ENCODE assay signal across 8 cellular contexts in genomic region chr2:205708231-205708631, GRCh38. TPM values are rescaled to one million over a fixed set of nuclear protein-coding genes. Genes with fewer than 3 reads are reported as not detected.
DNase-seq lines count a peak whose midpoint lies in the region; ATAC-seq and TF ChIP-seq lines count a peak whose summit lies in the region.

No MANE protein-coding gene starts in this region.

- peak overlapping the region; percentile 66 for H2AK9ac ChIP-seq in IMR-90 (replicated peaks; ENCODE audit: low read depth, low read length, poor library complexity)

- peak; percentile 90 for DNase-seq in IMR-90
- peak; percentile 89 for DNase-seq in choroid plexus epithelial cell (ENCODE audit: low read depth)
- DNase-seq in left lobe of liver (ENCODE audit: low spot score) = no peak
- DNase-seq in stomach = no peak
- no peak for DNase-seq in BE2C
- DNase-seq in stimulated activated CD4-positive, alpha-beta T cell treated with anti-CD3 and anti-CD28 coated beads, Interleukin-4, amount 100 ng/mL, for 1 hour = no peak

- H3K14ac ChIP-seq in IMR-90 (replicated peaks; ENCODE audit: low read depth, low read length) = peak overlapping the region; percentile 6

- in situ Hi-C loops in IMR-90 (cut with MboI; ENCODE audit: low sequenced_read_pairs) = no loop called here

- H4K91ac ChIP-seq in IMR-90 (ENCODE audit: insufficient read depth, low read depth, low read length) = peak overlapping the region; percentile 70; the same call in 1 of the 2 replicates

- H2AK5ac ChIP-seq in IMR-90 (ENCODE audit: low read depth, low read length) = peak overlapping the region; percentile 76; the same call in 1 of the 2 replicates

- dilution Hi-C loops in IMR-90 (cut with HindIII; ENCODE audit: low sequenced_read_pairs, unreplicated experiment) = no loop called here

- TF ChIP-seq CTCF in IMR-90 (conservative IDR thresholded peaks at IDR 0.05; ENCODE audit: low read depth, low read length) = no peak
- no peak for TF ChIP-seq CTCF in choroid plexus epithelial cell (conservative IDR thresholded peaks at IDR 0.05; ENCODE audit: low read depth, low read length)
- no peak for TF ChIP-seq CTCF in stomach (IDR thresholded peaks at IDR 0.05)
- no peak for TF ChIP-seq CTCF in BE2C (IDR thresholded peaks at IDR 0.05; ENCODE audit: low read depth, low read length)

- H3K9ac ChIP-seq in IMR-90 (ENCODE audit: low read depth, low read length) = no peak overlapping the region

- H3K9me3 ChIP-seq in IMR-90 (ENCODE audit: control insufficient read depth, insufficient read depth, low read length) (no peaks in the 10 kb centered on the region), stomach (no peaks in the 10 kb centered on the region), BE2C (no peaks in the 10 kb centered on the region)

- peak overlapping the region; percentile 91 for H2BK15ac ChIP-seq in IMR-90 (ENCODE audit: low read depth, low read length)

- no TSS peak for BruUV-seq in IMR-90 (replicated peaks; lab: Mats Ljungman, UMichigan)

- H4K5ac ChIP-seq in IMR-90 (ENCODE audit: low read depth, low read length) = peak overlapping the region; percentile 1; the same call in 1 of the 2 replicates

- TF ChIP-seq RAD21 in IMR-90 (IDR thresholded peaks at IDR 0.05; ENCODE audit: low read length) = no peak

- peak overlapping the region; percentile 1; the same call in 1 of the 2 replicates for H3K4me2 ChIP-seq in IMR-90 (ENCODE audit: low read depth, low read length)

- H3K27ac ChIP-seq in IMR-90 (ENCODE audit: insufficient read depth, low read length) = peak overlapping the region; percentile 89
- peak overlapping the region in 4 of 5 donors; percentile 78 to 87 (median 82) for H3K27ac ChIP-seq in stomach

- CTCF ChIA-PET in IMR-90 (lab: Yijun Ruan, JAX) = no interaction called here

- TF ChIP-seq EP300 in stomach (IDR thresholded peaks at IDR 0.05) = no peak

- intact Hi-C loops in IMR-90 (cut with micrococcal nuclease) = no loop called here
- intact Hi-C loops in stomach (cut with DNase I; ENCODE audit: low total_unique reads) = no loop called here

- H3K27me3 ChIP-seq in IMR-90 (ENCODE audit: control insufficient read depth, insufficient read depth, low read length) (no peaks in the 10 kb centered on the region), stomach (no peaks in the 10 kb centered on the region), BE2C (no peaks in the 10 kb centered on the region)

- peak overlapping the region in 1 of 2 experiments; percentile 92; a peak in 2 of 4 replicates for H4K8ac ChIP-seq in IMR-90 (ENCODE audit: low read depth in 2 of 2, low read length in 2 of 2)

- peak overlapping the region; percentile 96 for H3K4ac ChIP-seq in IMR-90 (ENCODE audit: low read depth, low read length)

- H2AFZ ChIP-seq in IMR-90 (replicated peaks; ENCODE audit: low read length, poor library complexity) = peak overlapping the region; percentile 50

- TF ChIP-seq POLR2A in IMR-90 (IDR thresholded peaks at IDR 0.05; ENCODE audit: low read depth, low read length) (no peak), stomach (IDR thresholded peaks at IDR 0.05) (no peak)

- H4K20me1 ChIP-seq in IMR-90 (ENCODE audit: insufficient read depth, low read length) = peaks cover 3% of the 10 kb centered on the region; the same call in 1 of the 2 replicates

- peak overlapping the region; percentile 98 for H2BK20ac ChIP-seq in IMR-90 (ENCODE audit: low read depth, low read length)

- peak overlapping the region; percentile 38; the same call in 1 of the 2 replicates for H3K18ac ChIP-seq in IMR-90 (ENCODE audit: low read depth, low read length)

- WGBS in IMR-90 (ENCODE audit: extremely low coverage in 2 of 2, insufficient read length in 1 of 2), 2 experiments = 67% methylated on average over 3 of the region's 11 CpGs; no CpG with 5 or more reads in 1 of the 2 experiments
- WGBS in stomach, 5 donors = 52 to 77% (median 71%) methylated on average over 11 of the region's 11 CpGs

- peak overlapping the region; percentile 32; the same call in 1 of the 2 replicates for H3K23ac ChIP-seq in IMR-90 (ENCODE audit: low read depth, low read length)

- H3K4me1 ChIP-seq in IMR-90 (ENCODE audit: control insufficient read depth, insufficient read depth, low read length) = peaks cover 40% of the 10 kb centered on the region
- H3K4me1 ChIP-seq in stomach = peaks cover 19 to 87% (median 51%) of the 10 kb centered on the region in 4 donors
- H3K4me1 ChIP-seq in BE2C = peaks cover 13% of the 10 kb centered on the region

- H3K56ac ChIP-seq in IMR-90 (ENCODE audit: extremely low read depth, insufficient read depth, low read length) = no peak overlapping the region

- POLR2A ChIA-PET in IMR-90 (lab: Charles Lee; ENCODE audit: unreplicated experiment) = no interaction called here

- peaks cover 26 to 74% of the 10 kb centered on the region in 2 experiments for H3K79me1 ChIP-seq in IMR-90 (ENCODE audit: low read depth in 1 of 2, low read length in 2 of 2)

- peak; percentile 53 for ATAC-seq in IMR-90 (ENCODE audit: low read depth)
- peak; percentile 45 for ATAC-seq in left lobe of liver
- ATAC-seq in HG02885 (IDR thresholded peaks at IDR 0.05; ENCODE audit: poor library complexity, unreplicated experiment) = no peak
- no peak for ATAC-seq in GM18498 (IDR thresholded peaks at IDR 0.05; ENCODE audit: unreplicated experiment)

- H3K36me3 ChIP-seq in IMR-90 (ENCODE audit: control insufficient read depth, insufficient read depth, low read length) (peaks cover 11% of the 10 kb centered on the region), stomach (no peaks in the 10 kb centered on the region), BE2C (no peaks in the 10 kb centered on the region)

- H3K4me3 ChIP-seq in IMR-90 (ENCODE audit: insufficient read depth, low read depth, low read length) (no peak overlapping the region), choroid plexus epithelial cell (ENCODE audit: low read depth, low read length) (no peak overlapping the region), stomach (no peak overlapping the region), BE2C (ENCODE audit: low read depth, low read length) (no peak overlapping the region)

- peaks cover 40% of the 10 kb centered on the region for H3K9me1 ChIP-seq in IMR-90 (ENCODE audit: insufficient read depth, low read length)

- H2BK120ac ChIP-seq in IMR-90 (ENCODE audit: low read depth, low read length) = peak overlapping the region; percentile 98

- H2BK5ac ChIP-seq in IMR-90 (ENCODE audit: low read depth, low read length, poor library complexity, severe bottlenecking) = peak overlapping the region; percentile 96

TF ChIP-seq in IMR-90, 13 proteins besides CTCF, POLR2A, EP300 and RAD21:
- peak; percentile 86 for TF ChIP-seq BHLHE40 (IDR thresholded peaks at IDR 0.05; ENCODE audit: low read depth, low read length)
- no peak for TF ChIP-seq ELK1 (IDR thresholded peaks at IDR 0.05; ENCODE audit: borderline replicate concordance, low read depth, low read length)
- TF ChIP-seq MAFK (IDR thresholded peaks at IDR 0.05; ENCODE audit: low read depth, low read length) = no peak
- TF ChIP-seq RFX5 (IDR thresholded peaks at IDR 0.05; ENCODE audit: low read depth, low read length) = no peak
- TF ChIP-seq SMC3 (IDR thresholded peaks at IDR 0.05; ENCODE audit: low read depth, low read length) = no peak
- TF ChIP-seq MAZ (IDR thresholded peaks at IDR 0.05; ENCODE audit: borderline replicate concordance, low read depth, low read length) = no peak
- no peak for TF ChIP-seq CHD1 (IDR thresholded peaks at IDR 0.05; ENCODE audit: low read depth, low read length)
- TF ChIP-seq MXI1 (IDR thresholded peaks at IDR 0.05; ENCODE audit: borderline replicate concordance, low read depth, low read length) = no peak
- TF ChIP-seq RCOR1 (IDR thresholded peaks at IDR 0.05; ENCODE audit: insufficient replicate concordance, low read length) = no peak
- TF ChIP-seq CEBPB (IDR thresholded peaks at IDR 0.05; ENCODE audit: low read depth, low read length) = no peak
- TF ChIP-seq USF2 (IDR thresholded peaks at IDR 0.05; ENCODE audit: low read depth, low read length) = peak; percentile 37; the same call in 1 of the 2 replicates
- TF ChIP-seq FOS (IDR thresholded peaks at IDR 0.05; ENCODE audit: low read depth, low read length) = peak; percentile 15; the same call in 1 of the 2 replicates
- TF ChIP-seq NFE2L2 (IDR thresholded peaks at IDR 0.05; ENCODE audit: low read depth, low read length) = no peak

RNA-seq across cellular contexts. Expression of gene NRP2, which starts 25.9 kb away (rescaled TPM):
- total RNA-seq in IMR-90 (2012; rRNA removed) = 43.3 and 46.4 TPM in 2 replicates
- 45.2 and 51.3 TPM in 2 replicates for polyA plus RNA-seq in IMR-90 (2012; rRNA removed)
- 40.6 and 48.8 TPM in 2 replicates for polyA plus RNA-seq in IMR-90 (2012; cell fraction: cytosol; rRNA removed)
- 27.6 and 54.4 TPM in 2 replicates for polyA plus RNA-seq in IMR-90 (2012; cell fraction: nucleus; rRNA removed; ENCODE audit: low replicate concordance)
- 7.7 TPM for total RNA-seq in left lobe of liver
- 100 to 1,000 TPM in 2 of 5 donors, 10 to 100 TPM in 3; 21.0 to 166 (median 56.9) TPM for total RNA-seq in stomach
- polyA plus RNA-seq in stomach = 10 to 100 TPM in 1 of 3 donors, 1 to 10 TPM in 1, under 1 TPM in 1; 0.92 to 13.2 (median 2.9) TPM
- 18.9 TPM for polyA plus RNA-seq in BE2C (2012; ENCODE audit: insufficient read depth, insufficient read length, low read depth)

Comparison
In these comparisons a context has a peak if more than half of its experiments do, and no peak if none do; other contexts are left out.
1. ATAC-seq: peak in IMR-90 (single experiment) and left lobe of liver (single experiment); none in HG02885 (single experiment) and GM18498 (single experiment).
2. DNase-seq: peak in IMR-90 (single experiment) and choroid plexus epithelial cell (single experiment); none in left lobe of liver (single experiment), stomach (single experiment), BE2C (single experiment) and stimulated activated CD4-positive, alpha-beta T cell treated with anti-CD3 and anti-CD28 coated beads, Interleukin-4, amount 100 ng/mL, for 1 hour (single experiment).